1 cellular context compared by ENCODE assay signal in the genomic region with DNA sequence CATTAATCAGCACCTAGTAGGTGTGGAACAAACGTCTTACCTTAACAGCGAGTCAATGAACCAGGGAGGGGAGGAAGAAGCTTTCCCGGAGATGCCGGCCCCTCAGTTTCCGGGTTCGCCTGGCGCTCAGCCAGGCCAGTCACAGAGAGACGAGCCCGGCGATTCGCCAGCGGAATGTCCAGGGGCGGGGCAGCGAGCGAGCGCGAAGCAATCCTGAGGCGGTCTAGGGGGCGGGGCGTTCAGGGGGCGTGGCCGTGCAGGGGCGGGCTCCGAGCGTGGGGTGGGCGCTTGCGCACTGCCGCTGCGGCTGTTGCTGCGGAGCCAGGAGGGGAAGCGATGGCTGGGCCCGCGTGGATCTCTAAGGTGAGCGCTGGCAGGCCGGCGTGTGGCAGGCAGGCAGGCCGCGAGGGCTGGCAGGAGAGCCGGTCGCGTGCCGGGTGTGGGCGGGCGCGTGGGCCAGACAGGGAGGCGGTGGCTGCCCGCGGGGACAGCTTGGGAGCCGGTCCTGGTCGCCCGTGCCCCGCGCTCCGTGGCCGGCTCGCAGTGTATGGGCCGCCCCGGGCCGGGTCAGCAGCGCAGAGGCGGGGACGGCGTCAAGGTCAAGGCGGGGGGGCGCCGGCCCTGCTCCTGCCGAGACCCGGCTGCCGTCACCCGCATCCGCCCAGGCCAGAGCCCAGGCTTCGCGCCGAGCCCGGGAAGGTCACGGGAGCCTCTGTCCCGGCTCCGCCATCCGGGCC.
A peak's percentile ranks its signal among the peaks of the same experiment; 100 is the strongest.
TF ChIP-seq lines count a peak whose summit lies in the region.

IDH3A (plus strand) TSS at position 295 of the 737 bp plus-strand sequence; CDS start at position 337, 42 bp downstream.

TF ChIP-seq in HepG2, 621 proteins besides CTCF, POLR2A, EP300 and RAD21 (continued from another document and continues in another):
- TF ChIP-seq AHDC1 (CRISPR knock-in tag; IDR thresholded peaks at IDR 0.05; ENCODE audit: borderline replicate concordance) (no peak), HOXA5 (CRISPR knock-in tag; IDR thresholded peaks at IDR 0.05) (no peak), ZNF276 (CRISPR knock-in tag; IDR thresholded peaks at IDR 0.05; ENCODE audit: low read depth) (peak; percentile 65; the same call in 1 of the 2 replicates), MIXL1 (CRISPR knock-in tag; IDR thresholded peaks at IDR 0.05) (peak; percentile 10; the same call in 1 of the 2 replicates), SETDB1 (CRISPR knock-in tag; IDR thresholded peaks at IDR 0.05; ENCODE audit: borderline replicate concordance) (no peak), ZSCAN30 (CRISPR knock-in tag; IDR thresholded peaks at IDR 0.05) (no peak), ZNF576 (CRISPR knock-in tag; IDR thresholded peaks at IDR 0.05) (no peak), GPBP1L1 (CRISPR knock-in tag; IDR thresholded peaks at IDR 0.05) (no peak), CEBPZ (IDR thresholded peaks at IDR 0.05; ENCODE audit: low read length) (no peak), SYNCRIP (IDR thresholded peaks at IDR 0.05; ENCODE audit: insufficient read depth, low read depth, low read length) (no peak), NFE2 (CRISPR knock-in tag; IDR thresholded peaks at IDR 0.05) (no peak), ZNF296 (CRISPR knock-in tag; conservative IDR thresholded peaks at IDR 0.05) (no peak), RNF219 (CRISPR knock-in tag; IDR thresholded peaks at IDR 0.05) (no peak), HCFC1 (IDR thresholded peaks at IDR 0.05; ENCODE audit: low read depth, low read length) (no peak), ZNF460 (CRISPR knock-in tag; IDR thresholded peaks at IDR 0.05; ENCODE audit: borderline replicate concordance) (no peak), TRIM24 (CRISPR knock-in tag; IDR thresholded peaks at IDR 0.05) (no peak), ZNF431 (CRISPR knock-in tag; IDR thresholded peaks at IDR 0.05; ENCODE audit: borderline replicate concordance, low read depth) (no peak), MXD4 (CRISPR knock-in tag; IDR thresholded peaks at IDR 0.05) (peak; percentile 86), PHB2 (IDR thresholded peaks at IDR 0.05; ENCODE audit: partially characterized antibody) (no peak), AGO1 (IDR thresholded peaks at IDR 0.05; ENCODE audit: low read depth, low read length, poor library complexity, severe bottlenecking) (no peak)
- TF ChIP-seq, protein P1, sequence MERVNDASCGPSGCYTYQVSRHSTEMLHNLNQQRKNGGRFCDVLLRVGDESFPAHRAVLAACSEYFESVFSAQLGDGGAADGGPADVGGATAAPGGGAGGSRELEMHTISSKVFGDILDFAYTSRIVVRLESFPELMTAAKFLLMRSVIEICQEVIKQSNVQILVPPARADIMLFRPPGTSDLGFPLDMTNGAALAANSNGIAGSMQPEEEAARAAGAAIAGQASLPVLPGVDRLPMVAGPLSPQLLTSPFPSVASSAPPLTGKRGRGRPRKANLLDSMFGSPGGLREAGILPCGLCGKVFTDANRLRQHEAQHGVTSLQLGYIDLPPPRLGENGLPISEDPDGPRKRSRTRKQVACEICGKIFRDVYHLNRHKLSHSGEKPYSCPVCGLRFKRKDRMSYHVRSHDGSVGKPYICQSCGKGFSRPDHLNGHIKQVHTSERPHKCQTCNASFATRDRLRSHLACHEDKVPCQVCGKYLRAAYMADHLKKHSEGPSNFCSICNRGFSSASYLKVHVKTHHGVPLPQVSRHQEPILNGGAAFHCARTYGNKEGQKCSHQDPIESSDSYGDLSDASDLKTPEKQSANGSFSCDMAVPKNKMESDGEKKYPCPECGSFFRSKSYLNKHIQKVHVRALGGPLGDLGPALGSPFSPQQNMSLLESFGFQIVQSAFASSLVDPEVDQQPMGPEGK (CRISPR knock-in tag; IDR thresholded peaks at IDR 0.05), result peak; percentile 10; the same call in 1 of the 2 replicates
- TF ChIP-seq, protein P2, sequence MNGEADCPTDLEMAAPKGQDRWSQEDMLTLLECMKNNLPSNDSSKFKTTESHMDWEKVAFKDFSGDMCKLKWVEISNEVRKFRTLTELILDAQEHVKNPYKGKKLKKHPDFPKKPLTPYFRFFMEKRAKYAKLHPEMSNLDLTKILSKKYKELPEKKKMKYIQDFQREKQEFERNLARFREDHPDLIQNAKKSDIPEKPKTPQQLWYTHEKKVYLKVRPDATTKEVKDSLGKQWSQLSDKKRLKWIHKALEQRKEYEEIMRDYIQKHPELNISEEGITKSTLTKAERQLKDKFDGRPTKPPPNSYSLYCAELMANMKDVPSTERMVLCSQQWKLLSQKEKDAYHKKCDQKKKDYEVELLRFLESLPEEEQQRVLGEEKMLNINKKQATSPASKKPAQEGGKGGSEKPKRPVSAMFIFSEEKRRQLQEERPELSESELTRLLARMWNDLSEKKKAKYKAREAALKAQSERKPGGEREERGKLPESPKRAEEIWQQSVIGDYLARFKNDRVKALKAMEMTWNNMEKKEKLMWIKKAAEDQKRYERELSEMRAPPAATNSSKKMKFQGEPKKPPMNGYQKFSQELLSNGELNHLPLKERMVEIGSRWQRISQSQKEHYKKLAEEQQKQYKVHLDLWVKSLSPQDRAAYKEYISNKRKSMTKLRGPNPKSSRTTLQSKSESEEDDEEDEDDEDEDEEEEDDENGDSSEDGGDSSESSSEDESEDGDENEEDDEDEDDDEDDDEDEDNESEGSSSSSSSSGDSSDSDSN (CRISPR knock-in tag; IDR thresholded peaks at IDR 0.05), result peak; percentile 90; the same call in 1 of the 2 replicates
- TF ChIP-seq, protein P3, sequence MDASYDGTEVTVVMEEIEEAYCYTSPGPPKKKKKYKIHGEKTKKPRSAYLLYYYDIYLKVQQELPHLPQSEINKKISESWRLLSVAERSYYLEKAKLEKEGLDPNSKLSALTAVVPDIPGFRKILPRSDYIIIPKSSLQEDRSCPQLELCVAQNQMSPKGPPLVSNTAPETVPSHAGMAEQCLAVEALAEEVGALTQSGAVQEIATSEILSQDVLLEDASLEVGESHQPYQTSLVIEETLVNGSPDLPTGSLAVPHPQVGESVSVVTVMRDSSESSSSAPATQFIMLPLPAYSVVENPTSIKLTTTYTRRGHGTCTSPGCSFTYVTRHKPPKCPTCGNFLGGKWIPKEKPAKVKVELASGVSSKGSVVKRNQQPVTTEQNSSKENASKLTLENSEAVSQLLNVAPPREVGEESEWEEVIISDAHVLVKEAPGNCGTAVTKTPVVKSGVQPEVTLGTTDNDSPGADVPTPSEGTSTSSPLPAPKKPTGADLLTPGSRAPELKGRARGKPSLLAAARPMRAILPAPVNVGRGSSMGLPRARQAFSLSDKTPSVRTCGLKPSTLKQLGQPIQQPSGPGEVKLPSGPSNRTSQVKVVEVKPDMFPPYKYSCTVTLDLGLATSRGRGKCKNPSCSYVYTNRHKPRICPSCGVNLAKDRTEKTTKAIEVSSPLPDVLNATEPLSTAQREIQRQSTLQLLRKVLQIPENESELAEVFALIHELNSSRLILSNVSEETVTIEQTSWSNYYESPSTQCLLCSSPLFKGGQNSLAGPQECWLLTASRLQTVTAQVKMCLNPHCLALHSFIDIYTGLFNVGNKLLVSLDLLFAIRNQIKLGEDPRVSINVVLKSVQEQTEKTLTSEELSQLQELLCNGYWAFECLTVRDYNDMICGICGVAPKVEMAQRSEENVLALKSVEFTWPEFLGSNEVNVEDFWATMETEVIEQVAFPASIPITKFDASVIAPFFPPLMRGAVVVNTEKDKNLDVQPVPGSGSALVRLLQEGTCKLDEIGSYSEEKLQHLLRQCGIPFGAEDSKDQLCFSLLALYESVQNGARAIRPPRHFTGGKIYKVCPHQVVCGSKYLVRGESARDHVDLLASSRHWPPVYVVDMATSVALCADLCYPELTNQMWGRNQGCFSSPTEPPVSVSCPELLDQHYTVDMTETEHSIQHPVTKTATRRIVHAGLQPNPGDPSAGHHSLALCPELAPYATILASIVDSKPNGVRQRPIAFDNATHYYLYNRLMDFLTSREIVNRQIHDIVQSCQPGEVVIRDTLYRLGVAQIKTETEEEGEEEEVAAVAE (CRISPR knock-in tag; IDR thresholded peaks at IDR 0.05; ENCODE audit: borderline replicate concordance), result 0 out of 2 replicates have a peak, but pooled peaks have one; percentile 32
